Comparison of ENCODE assay signal across 1 cellular context in the genomic region with DNA sequence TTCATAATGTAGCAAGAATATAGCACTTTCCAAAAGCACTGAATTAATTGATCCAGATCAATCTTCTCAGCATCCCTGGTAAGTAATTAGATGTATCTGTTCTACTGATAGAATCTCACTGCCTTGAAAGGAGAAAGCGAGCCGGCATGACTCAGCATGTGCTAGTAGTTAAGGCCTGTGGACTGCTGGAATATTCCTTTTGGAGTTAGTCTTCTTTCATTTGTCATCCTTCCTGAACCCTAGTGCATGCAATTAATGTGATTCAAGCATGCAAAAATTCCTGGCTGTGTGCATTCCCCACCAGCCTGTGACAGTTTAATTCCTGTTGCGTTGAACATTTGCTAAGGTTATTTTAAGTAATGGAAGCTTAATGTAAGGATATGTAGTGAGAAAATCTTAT.
TF ChIP-seq lines count a peak whose summit lies in the region.

No MANE protein-coding gene starts in this region.

TF ChIP-seq in SK-N-SH, 30 proteins besides CTCF, POLR2A, EP300 and RAD21 (continued from another document):
- TF ChIP-seq, protein P1, sequence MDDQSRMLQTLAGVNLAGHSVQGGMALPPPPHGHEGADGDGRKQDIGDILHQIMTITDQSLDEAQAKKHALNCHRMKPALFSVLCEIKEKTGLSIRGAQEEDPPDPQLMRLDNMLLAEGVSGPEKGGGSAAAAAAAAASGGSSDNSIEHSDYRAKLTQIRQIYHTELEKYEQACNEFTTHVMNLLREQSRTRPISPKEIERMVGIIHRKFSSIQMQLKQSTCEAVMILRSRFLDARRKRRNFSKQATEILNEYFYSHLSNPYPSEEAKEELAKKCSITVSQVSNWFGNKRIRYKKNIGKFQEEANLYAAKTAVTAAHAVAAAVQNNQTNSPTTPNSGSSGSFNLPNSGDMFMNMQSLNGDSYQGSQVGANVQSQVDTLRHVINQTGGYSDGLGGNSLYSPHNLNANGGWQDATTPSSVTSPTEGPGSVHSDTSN (IDR thresholded peaks at IDR 0.05), result peak; percentile 48; the same call in 1 of the 2 replicates
- TF ChIP-seq FOXJ3 (CRISPR knock-in tag; IDR thresholded peaks at IDR 0.05) (no peak), TEAD4 (IDR thresholded peaks at IDR 0.05; ENCODE audit: borderline replicate concordance, insufficient read depth) (0 out of 2 replicates have a peak, but pooled peaks have one; percentile 19), TCF12 (IDR thresholded peaks at IDR 0.05) (peak; percentile 15; the same call in 1 of the 2 replicates), JUND (IDR thresholded peaks at IDR 0.05) (0 out of 2 replicates have a peak, but pooled peaks have one; percentile 25), TAF1 (IDR thresholded peaks at IDR 0.05; ENCODE audit: borderline replicate concordance, low read depth, low read length) (no peak), FOXM1 (IDR thresholded peaks at IDR 0.05; ENCODE audit: low read depth) (no peak), CHD2 (IDR thresholded peaks at IDR 0.05; ENCODE audit: low read length, partially characterized antibody) (no peak), NRF1 (IDR thresholded peaks at IDR 0.05; ENCODE audit: low read depth, low read length) (no peak), MEF2A (IDR thresholded peaks at IDR 0.05; ENCODE audit: borderline replicate concordance, low read depth) (no peak), FOSL2 (IDR thresholded peaks at IDR 0.05; ENCODE audit: borderline replicate concordance, low read depth) (peak; percentile 20; the same call in 1 of the 2 replicates), RXRA (IDR thresholded peaks at IDR 0.05; ENCODE audit: borderline replicate concordance, low read depth) (no peak), GABPA (IDR thresholded peaks at IDR 0.05; ENCODE audit: low read depth) (no peak)
- TF ChIP-seq, protein P2, sequence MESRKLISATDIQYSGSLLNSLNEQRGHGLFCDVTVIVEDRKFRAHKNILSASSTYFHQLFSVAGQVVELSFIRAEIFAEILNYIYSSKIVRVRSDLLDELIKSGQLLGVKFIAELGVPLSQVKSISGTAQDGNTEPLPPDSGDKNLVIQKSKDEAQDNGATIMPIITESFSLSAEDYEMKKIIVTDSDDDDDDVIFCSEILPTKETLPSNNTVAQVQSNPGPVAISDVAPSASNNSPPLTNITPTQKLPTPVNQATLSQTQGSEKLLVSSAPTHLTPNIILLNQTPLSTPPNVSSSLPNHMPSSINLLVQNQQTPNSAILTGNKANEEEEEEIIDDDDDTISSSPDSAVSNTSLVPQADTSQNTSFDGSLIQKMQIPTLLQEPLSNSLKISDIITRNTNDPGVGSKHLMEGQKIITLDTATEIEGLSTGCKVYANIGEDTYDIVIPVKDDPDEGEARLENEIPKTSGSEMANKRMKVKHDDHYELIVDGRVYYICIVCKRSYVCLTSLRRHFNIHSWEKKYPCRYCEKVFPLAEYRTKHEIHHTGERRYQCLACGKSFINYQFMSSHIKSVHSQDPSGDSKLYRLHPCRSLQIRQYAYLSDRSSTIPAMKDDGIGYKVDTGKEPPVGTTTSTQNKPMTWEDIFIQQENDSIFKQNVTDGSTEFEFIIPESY (IDR thresholded peaks at IDR 0.05; ENCODE audit: borderline replicate concordance, low read depth), result no peak
- TF ChIP-seq, protein P3, sequence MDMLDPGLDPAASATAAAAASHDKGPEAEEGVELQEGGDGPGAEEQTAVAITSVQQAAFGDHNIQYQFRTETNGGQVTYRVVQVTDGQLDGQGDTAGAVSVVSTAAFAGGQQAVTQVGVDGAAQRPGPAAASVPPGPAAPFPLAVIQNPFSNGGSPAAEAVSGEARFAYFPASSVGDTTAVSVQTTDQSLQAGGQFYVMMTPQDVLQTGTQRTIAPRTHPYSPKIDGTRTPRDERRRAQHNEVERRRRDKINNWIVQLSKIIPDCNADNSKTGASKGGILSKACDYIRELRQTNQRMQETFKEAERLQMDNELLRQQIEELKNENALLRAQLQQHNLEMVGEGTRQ (IDR thresholded peaks at IDR 0.05; ENCODE audit: borderline replicate concordance, low read depth, low read length), result no peak
- TF ChIP-seq, protein P4, sequence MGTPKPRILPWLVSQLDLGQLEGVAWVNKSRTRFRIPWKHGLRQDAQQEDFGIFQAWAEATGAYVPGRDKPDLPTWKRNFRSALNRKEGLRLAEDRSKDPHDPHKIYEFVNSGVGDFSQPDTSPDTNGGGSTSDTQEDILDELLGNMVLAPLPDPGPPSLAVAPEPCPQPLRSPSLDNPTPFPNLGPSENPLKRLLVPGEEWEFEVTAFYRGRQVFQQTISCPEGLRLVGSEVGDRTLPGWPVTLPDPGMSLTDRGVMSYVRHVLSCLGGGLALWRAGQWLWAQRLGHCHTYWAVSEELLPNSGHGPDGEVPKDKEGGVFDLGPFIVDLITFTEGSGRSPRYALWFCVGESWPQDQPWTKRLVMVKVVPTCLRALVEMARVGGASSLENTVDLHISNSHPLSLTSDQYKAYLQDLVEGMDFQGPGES (IDR thresholded peaks at IDR 0.05; ENCODE audit: low read depth, low read length), result no peak
- TF ChIP-seq, protein P5, sequence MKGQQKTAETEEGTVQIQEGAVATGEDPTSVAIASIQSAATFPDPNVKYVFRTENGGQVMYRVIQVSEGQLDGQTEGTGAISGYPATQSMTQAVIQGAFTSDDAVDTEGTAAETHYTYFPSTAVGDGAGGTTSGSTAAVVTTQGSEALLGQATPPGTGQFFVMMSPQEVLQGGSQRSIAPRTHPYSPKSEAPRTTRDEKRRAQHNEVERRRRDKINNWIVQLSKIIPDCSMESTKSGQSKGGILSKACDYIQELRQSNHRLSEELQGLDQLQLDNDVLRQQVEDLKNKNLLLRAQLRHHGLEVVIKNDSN (IDR thresholded peaks at IDR 0.05; ENCODE audit: borderline replicate concordance, low read depth), result no peak
